Comparison of ENCODE assay signal across 14 cellular contexts in the genomic region with DNA sequence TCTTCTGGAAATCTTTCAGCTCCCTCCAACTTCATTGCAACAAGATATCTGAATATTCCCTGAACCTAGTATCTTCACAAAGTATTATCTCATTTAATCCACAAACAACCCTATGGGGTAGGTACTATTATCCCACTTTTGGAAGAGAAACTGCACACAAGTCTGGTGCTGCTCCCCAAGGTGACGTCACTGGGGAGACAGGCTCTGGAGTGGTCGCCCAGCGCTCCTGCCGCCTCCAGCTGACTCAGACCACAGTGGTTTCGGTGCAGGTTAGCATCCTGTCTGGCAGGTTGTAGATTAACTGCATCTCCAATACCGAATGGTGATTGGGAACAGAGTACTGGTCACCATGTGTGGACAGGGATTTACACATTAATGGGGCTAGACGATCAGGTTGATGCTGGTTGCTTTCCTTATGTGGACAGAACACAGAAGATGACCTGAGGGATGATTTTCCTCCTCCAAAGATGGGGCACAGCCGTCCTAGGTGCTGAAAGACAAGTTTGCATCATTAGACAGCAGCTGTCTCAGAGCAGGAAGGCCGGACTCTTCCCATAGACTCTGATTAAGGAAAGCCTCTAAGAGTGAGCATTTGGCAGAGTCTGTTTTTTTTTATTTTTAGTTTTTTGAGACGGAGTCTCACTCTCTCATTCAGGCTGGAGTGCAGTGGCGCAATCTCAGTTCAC.
"Had no signal": no experiment of that assay in that cellular context is flagged by ENCODE, and none has a peak within 500 bp of the region (broad histone marks: within the 10 kb centered on the region; RNA-seq: fewer than 3 reads in every experiment).

No MANE protein-coding gene starts in this region.

- H3K27me3 Mint-ChIP-seq: activated B cell treated with CpG ODN at 0.5 μM for 24 hours; activated CD4-positive, alpha-beta T cell treated with anti-CD3 and anti-CD28 coated beads, Interleukin-2, amount 10 ng/mL, durations not matched to agents 24 days and 14 days; naive thymus-derived CD8-positive, alpha-beta T cell; progenitor cell of endocrine pancreas had no signal

- ATAC-seq: gastroesophageal sphincter; left cardiac atrium; naive thymus-derived CD8-positive, alpha-beta T cell; sciatic nerve; SK-N-SH treated with all-trans-retinoic acid at 6 μM for 48 hours had no signal

- H3K27ac Mint-ChIP-seq: activated B cell treated with CpG ODN at 0.5 μM for 24 hours; activated CD4-positive, alpha-beta T cell treated with anti-CD3 and anti-CD28 coated beads, Interleukin-2, amount 10 ng/mL, durations not matched to agents 24 days and 14 days; progenitor cell of endocrine pancreas; T-helper 1 cell treated with Interleukin-12 subunit alpha and Interleukin-12 subunit beta and Interleukin-4 antibody, amounts not matched to agents 30 μg/mL and 1 μg/mL, for 36 hours had no signal

- H3K4me3 Mint-ChIP-seq: activated B cell treated with CpG ODN at 0.5 μM for 24 hours; activated CD4-positive, alpha-beta T cell treated with anti-CD3 and anti-CD28 coated beads, Interleukin-2, amount 10 ng/mL, durations not matched to agents 24 days and 14 days; naive thymus-derived CD8-positive, alpha-beta T cell; T-helper 1 cell treated with Interleukin-12 subunit alpha and Interleukin-12 subunit beta and Interleukin-4 antibody, amounts not matched to agents 30 μg/mL and 1 μg/mL, for 36 hours had no signal

- DNase-seq: activated B cell treated with CpG ODN at 0.5 μM for 24 hours; activated CD4-positive, alpha-beta T cell treated with anti-CD3 and anti-CD28 coated beads, Interleukin-2, amount 10 ng/mL, durations not matched to agents 24 days and 14 days; activated naive CD4-positive, alpha-beta T cell treated with Interleukin-2 at 50 U/mL for 16 hours; effector CD4-positive, alpha-beta T cell; hypothalamus; left cardiac atrium; naive thymus-derived CD8-positive, alpha-beta T cell; spleen; stimulated activated naive CD4-positive, alpha-beta T cell had no signal

- H3K4me1 Mint-ChIP-seq: activated CD4-positive, alpha-beta T cell treated with anti-CD3 and anti-CD28 coated beads, Interleukin-2, amount 10 ng/mL, durations not matched to agents 24 days and 14 days had no signal

- H3K9me3 Mint-ChIP-seq: activated B cell treated with CpG ODN at 0.5 μM for 24 hours; activated CD4-positive, alpha-beta T cell treated with anti-CD3 and anti-CD28 coated beads, Interleukin-2, amount 10 ng/mL, durations not matched to agents 24 days and 14 days; naive thymus-derived CD8-positive, alpha-beta T cell; T-helper 1 cell treated with Interleukin-12 subunit alpha and Interleukin-12 subunit beta and Interleukin-4 antibody, amounts not matched to agents 30 μg/mL and 1 μg/mL, for 36 hours had no signal
